In the genomic region with DNA sequence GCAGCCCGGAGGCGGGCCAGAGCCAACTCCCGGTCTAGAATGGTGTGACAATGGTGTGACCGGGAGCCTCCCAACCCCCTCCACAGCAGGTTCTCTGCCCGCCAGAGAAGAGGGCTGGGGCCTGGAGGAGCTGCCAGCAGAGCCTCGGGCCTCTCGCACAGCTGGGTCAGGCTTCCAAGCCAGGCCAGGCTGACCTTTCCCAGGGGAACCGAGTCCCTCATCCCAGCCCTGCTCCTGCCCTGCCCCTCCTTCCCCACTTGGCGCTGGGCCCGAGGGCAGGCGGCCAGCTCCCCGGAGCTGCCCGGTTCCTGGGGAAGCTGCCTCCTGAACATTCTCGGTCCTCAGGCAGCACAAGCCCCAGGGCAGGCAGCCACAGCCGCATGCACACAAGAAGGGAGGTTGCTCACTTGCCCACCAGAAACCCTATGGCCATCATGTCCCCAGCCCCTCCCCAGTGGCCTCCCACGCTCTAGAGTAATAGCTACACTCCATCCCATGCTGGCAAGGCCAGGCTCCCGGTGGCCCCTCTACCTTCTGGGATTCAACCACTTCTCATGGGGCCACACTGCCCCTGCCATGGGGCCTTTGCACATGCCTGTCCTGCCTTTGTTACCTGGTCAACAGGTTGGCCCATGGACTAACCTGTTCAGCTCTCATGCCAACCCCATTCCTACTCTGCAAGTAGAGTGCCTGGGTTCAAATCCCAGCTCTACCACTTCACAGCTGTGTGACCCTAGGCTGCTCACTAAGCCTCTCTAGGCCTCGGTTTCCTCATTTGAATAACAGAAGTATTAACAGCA, we compare ENCODE assay signal across 1 cellular context.
TF ChIP-seq lines count a peak whose summit lies in the region.

No MANE protein-coding gene starts in this region.

TF ChIP-seq in SK-N-SH treated with all-trans-retinoic acid at 6 μM for 48 hours, 23 proteins besides CTCF, POLR2A, EP300 and RAD21 (continued from another document):
- TF ChIP-seq, protein P1, sequence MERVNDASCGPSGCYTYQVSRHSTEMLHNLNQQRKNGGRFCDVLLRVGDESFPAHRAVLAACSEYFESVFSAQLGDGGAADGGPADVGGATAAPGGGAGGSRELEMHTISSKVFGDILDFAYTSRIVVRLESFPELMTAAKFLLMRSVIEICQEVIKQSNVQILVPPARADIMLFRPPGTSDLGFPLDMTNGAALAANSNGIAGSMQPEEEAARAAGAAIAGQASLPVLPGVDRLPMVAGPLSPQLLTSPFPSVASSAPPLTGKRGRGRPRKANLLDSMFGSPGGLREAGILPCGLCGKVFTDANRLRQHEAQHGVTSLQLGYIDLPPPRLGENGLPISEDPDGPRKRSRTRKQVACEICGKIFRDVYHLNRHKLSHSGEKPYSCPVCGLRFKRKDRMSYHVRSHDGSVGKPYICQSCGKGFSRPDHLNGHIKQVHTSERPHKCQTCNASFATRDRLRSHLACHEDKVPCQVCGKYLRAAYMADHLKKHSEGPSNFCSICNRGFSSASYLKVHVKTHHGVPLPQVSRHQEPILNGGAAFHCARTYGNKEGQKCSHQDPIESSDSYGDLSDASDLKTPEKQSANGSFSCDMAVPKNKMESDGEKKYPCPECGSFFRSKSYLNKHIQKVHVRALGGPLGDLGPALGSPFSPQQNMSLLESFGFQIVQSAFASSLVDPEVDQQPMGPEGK (CRISPR knock-in tag; IDR thresholded peaks at IDR 0.05; ENCODE audit: borderline replicate concordance) = no peak
- TF ChIP-seq ESRRG (CRISPR knock-in tag; IDR thresholded peaks at IDR 0.05) = no peak
